1 cellular context compared by ENCODE assay signal in the genomic region with DNA sequence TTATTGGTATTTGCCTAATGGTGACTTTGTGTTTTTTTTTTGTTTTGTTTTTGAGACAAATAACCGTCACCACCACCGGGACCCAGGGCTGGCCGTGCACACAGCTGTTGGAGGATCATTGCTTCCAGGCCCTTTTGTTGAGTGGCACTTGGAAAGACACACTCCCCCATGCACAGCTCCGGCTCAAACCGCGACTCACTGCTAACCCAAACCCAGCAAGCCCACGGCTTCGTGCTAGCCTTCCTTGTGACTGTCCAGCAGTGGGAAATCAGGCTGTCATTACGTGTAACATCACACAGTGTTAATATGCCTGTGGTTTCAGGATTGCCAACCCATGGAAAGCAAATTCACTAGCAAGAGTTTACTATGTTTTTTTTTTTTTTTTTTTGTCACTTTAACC.
TF ChIP-seq lines count a peak whose summit lies in the region.

No MANE protein-coding gene starts in this region.

TF ChIP-seq in K562, 482 proteins besides CTCF, POLR2A, EP300 and RAD21 (continued from another document):
- TF ChIP-seq, protein P1, sequence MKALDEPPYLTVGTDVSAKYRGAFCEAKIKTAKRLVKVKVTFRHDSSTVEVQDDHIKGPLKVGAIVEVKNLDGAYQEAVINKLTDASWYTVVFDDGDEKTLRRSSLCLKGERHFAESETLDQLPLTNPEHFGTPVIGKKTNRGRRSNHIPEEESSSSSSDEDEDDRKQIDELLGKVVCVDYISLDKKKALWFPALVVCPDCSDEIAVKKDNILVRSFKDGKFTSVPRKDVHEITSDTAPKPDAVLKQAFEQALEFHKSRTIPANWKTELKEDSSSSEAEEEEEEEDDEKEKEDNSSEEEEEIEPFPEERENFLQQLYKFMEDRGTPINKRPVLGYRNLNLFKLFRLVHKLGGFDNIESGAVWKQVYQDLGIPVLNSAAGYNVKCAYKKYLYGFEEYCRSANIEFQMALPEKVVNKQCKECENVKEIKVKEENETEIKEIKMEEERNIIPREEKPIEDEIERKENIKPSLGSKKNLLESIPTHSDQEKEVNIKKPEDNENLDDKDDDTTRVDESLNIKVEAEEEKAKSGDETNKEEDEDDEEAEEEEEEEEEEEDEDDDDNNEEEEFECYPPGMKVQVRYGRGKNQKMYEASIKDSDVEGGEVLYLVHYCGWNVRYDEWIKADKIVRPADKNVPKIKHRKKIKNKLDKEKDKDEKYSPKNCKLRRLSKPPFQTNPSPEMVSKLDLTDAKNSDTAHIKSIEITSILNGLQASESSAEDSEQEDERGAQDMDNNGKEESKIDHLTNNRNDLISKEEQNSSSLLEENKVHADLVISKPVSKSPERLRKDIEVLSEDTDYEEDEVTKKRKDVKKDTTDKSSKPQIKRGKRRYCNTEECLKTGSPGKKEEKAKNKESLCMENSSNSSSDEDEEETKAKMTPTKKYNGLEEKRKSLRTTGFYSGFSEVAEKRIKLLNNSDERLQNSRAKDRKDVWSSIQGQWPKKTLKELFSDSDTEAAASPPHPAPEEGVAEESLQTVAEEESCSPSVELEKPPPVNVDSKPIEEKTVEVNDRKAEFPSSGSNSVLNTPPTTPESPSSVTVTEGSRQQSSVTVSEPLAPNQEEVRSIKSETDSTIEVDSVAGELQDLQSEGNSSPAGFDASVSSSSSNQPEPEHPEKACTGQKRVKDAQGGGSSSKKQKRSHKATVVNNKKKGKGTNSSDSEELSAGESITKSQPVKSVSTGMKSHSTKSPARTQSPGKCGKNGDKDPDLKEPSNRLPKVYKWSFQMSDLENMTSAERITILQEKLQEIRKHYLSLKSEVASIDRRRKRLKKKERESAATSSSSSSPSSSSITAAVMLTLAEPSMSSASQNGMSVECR (CRISPR knock-in tag; IDR thresholded peaks at IDR 0.05): no peak
- no peak for TF ChIP-seq SAFB2 (IDR thresholded peaks at IDR 0.05; ENCODE audit: borderline replicate concordance, low read depth, low read length, severe bottlenecking)
TF ChIP-seq in K562: peak in this region for 1.
